In the genomic region with DNA sequence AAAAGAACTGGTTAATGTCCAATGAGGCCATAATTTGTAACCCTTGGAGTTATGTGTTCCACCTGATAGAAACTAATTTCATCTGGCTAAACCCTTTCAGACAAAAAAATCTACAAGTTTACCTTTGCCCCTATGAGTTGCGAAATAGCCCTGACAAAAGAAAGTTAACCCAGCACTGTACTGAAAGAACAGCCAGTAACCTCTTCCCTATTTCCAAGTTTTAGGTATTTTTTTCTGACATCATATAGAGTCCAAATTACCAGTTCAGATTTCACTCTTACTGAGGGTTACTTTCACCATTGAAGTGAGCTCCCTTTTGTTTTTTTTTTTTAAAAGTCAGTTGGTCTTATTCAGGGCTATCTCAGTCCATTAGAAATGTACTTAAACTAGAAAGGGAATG, we compare ENCODE assay signal across 22 cellular contexts. TPM values are rescaled to one million over a fixed set of nuclear protein-coding genes. Genes with fewer than 3 reads are reported as not detected.
DNase-seq lines count a peak whose midpoint lies in the region; ATAC-seq, FAIRE-seq and TF ChIP-seq lines count a peak whose summit lies in the region.
"Had no signal": no experiment of that assay in that cellular context is flagged by ENCODE, and none has a peak within 500 bp of the region (broad histone marks: within the 10 kb centered on the region; RNA-seq: fewer than 3 reads in every experiment).

No MANE protein-coding gene starts in this region.

- DNase-seq in kidney (no peak), ureter (ENCODE audit: low spot score) (no peak), GM10266 (ENCODE audit: extremely low spot score) (no peak), NCI-H1930 (lab: John Stamatoyannopoulos, UW) (no peak)
- DNase-seq: activated gamma-delta T cell treated with Interleukin-2 at 50 U/mL for 16 hours; amniotic stem cell; CD8-positive, alpha-beta memory T cell; DMS79 treated with DMSO at 0.1 percent for 48 hours; head of caudate nucleus; NCI-H1105 treated with DMSO at 0.1 percent for 48 hours; NCI-H774; nucleus accumbens had no signal

- H3K9me3 ChIP-seq in kidney (ENCODE audit: control insufficient read depth in 1 of 2, low read length in 2 of 2) = no peaks in the 10 kb centered on the region
- H3K9me3 ChIP-seq: vagina had no signal

- no peak for TF ChIP-seq EP300 in Ishikawa (IDR thresholded peaks at IDR 0.05; ENCODE audit: borderline replicate concordance)

- H3K9ac ChIP-seq in kidney (ENCODE audit: low read length in 2 of 2) = no peak overlapping the region
- H3K9ac ChIP-seq: KMS-11 had no signal

- no peak for TF ChIP-seq RAD21 in Ishikawa (IDR thresholded peaks at IDR 0.05; ENCODE audit: low read depth)

- H3K4me3 ChIP-seq in kidney (ENCODE audit: low read length in 2 of 2) = no peak overlapping the region
- H3K4me3 ChIP-seq: GM23338, lung, vagina had no signal

- H3K4me1 ChIP-seq in kidney (ENCODE audit: control insufficient read depth in 1 of 2, insufficient read depth in 1 of 2, low read depth in 1 of 2, low read length in 2 of 2) = peaks cover 0 to 8% of the 10 kb centered on the region in 2 donors
- H3K4me1 ChIP-seq: vagina had no signal

- H3K36me3 ChIP-seq in kidney (ENCODE audit: control insufficient read depth in 1 of 2, insufficient read depth in 2 of 2, low read length in 2 of 2) = no peaks in the 10 kb centered on the region
- H3K36me3 ChIP-seq: vagina had no signal

- TF ChIP-seq CTCF in kidney (IDR thresholded peaks at IDR 0.05; ENCODE audit: borderline replicate concordance, extremely low read depth, insufficient read depth) (no peak), GM10266 (IDR thresholded peaks at IDR 0.05; ENCODE audit: control insufficient read depth, insufficient read depth, low read depth, missing control alignments) (no peak)

- no peak overlapping the region for H3K27ac ChIP-seq in kidney (ENCODE audit: low read depth in 2 of 2, low read length in 2 of 2)
- H3K27ac ChIP-seq: KMS-11, vagina had no signal

- peak; percentile 47 for FAIRE-seq in kidney (lab: Jason Lieb, UNC)

- ATAC-seq in GM18511 (IDR thresholded peaks at IDR 0.05; ENCODE audit: unreplicated experiment) (peak; percentile 33), GM21786 (IDR thresholded peaks at IDR 0.05; ENCODE audit: unreplicated experiment) (peak; percentile 35), GM18520 (IDR thresholded peaks at IDR 0.05; ENCODE audit: unreplicated experiment) (no peak)
- ATAC-seq: GM23338, Panc1, sciatic nerve had no signal

- intact Hi-C loops in kidney (cut with DNase I) = no loop called here

TF ChIP-seq in Ishikawa, 13 proteins besides CTCF, POLR2A, EP300 and RAD21:
- peak; percentile 85 for TF ChIP-seq CEBPB (IDR thresholded peaks at IDR 0.05)
- no peak for TF ChIP-seq FOXM1 (IDR thresholded peaks at IDR 0.05; ENCODE audit: borderline replicate concordance, low read depth)

RNA-seq across cellular contexts. Expression of a gene that starts 42.8 kb away (rescaled TPM):
- total RNA-seq in kidney (154 TPM), ureter (61.4 TPM)
- 9.2 TPM for polyA plus RNA-seq in kidney (ENCODE audit: insufficient read depth, low read depth, low replicate concordance)
- total RNA-seq: CD8-positive, alpha-beta memory T cell had no signal
- polyA plus RNA-seq: CD8-positive, alpha-beta memory T cell had no signal
